In the genomic region with DNA sequence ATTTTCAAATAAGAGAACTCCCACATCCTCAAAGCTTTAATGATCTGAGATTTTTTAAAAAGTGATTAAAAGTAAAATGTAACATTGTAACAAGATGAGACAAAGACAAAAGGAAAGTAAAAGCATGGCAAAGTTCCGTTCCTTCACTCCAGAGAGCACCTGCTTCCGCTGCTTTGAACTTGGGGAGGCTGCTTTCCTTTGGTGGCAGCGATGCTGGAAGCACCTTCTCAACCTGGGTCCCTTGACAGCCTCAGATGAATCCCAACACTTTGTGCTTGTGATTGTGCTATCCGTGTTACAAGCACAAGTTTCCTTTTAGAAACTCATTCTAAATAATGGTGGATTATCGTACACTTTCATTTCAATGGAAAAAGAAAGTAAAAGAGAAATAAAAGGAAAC, we compare ENCODE assay signal across 2 cellular contexts.
TF ChIP-seq lines count a peak whose summit lies in the region.

No MANE protein-coding gene starts in this region.

TF ChIP-seq in SK-N-SH, 30 proteins besides CTCF, POLR2A, EP300 and RAD21 (continued from another document):
- TF ChIP-seq, protein P1, sequence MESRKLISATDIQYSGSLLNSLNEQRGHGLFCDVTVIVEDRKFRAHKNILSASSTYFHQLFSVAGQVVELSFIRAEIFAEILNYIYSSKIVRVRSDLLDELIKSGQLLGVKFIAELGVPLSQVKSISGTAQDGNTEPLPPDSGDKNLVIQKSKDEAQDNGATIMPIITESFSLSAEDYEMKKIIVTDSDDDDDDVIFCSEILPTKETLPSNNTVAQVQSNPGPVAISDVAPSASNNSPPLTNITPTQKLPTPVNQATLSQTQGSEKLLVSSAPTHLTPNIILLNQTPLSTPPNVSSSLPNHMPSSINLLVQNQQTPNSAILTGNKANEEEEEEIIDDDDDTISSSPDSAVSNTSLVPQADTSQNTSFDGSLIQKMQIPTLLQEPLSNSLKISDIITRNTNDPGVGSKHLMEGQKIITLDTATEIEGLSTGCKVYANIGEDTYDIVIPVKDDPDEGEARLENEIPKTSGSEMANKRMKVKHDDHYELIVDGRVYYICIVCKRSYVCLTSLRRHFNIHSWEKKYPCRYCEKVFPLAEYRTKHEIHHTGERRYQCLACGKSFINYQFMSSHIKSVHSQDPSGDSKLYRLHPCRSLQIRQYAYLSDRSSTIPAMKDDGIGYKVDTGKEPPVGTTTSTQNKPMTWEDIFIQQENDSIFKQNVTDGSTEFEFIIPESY (IDR thresholded peaks at IDR 0.05; ENCODE audit: borderline replicate concordance, low read depth): no peak
- TF ChIP-seq RCOR1 (IDR thresholded peaks at IDR 0.05; ENCODE audit: low read length) (no peak), TCF12 (IDR thresholded peaks at IDR 0.05) (no peak), FOSL2 (IDR thresholded peaks at IDR 0.05; ENCODE audit: borderline replicate concordance, low read depth) (no peak), TAF1 (IDR thresholded peaks at IDR 0.05; ENCODE audit: borderline replicate concordance, low read depth, low read length) (no peak), POLR2AphosphoS5 (IDR thresholded peaks at IDR 0.05; ENCODE audit: low read depth, low read length) (no peak), REST (IDR thresholded peaks at IDR 0.05; ENCODE audit: low read depth, low read length) (no peak), FOXJ3 (CRISPR knock-in tag; IDR thresholded peaks at IDR 0.05) (no peak), JUND (IDR thresholded peaks at IDR 0.05) (no peak), MXI1 (IDR thresholded peaks at IDR 0.05; ENCODE audit: low read depth, low read length) (no peak), ELF1 (IDR thresholded peaks at IDR 0.05) (no peak), NFIC (IDR thresholded peaks at IDR 0.05; ENCODE audit: borderline replicate concordance) (no peak), EZH2phosphoT487 (IDR thresholded peaks at IDR 0.05; ENCODE audit: borderline replicate concordance, low read depth) (no peak), RXRA (IDR thresholded peaks at IDR 0.05; ENCODE audit: borderline replicate concordance, low read depth) (no peak), GABPA (IDR thresholded peaks at IDR 0.05; ENCODE audit: low read depth) (no peak)
- TF ChIP-seq, protein P2, sequence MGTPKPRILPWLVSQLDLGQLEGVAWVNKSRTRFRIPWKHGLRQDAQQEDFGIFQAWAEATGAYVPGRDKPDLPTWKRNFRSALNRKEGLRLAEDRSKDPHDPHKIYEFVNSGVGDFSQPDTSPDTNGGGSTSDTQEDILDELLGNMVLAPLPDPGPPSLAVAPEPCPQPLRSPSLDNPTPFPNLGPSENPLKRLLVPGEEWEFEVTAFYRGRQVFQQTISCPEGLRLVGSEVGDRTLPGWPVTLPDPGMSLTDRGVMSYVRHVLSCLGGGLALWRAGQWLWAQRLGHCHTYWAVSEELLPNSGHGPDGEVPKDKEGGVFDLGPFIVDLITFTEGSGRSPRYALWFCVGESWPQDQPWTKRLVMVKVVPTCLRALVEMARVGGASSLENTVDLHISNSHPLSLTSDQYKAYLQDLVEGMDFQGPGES (IDR thresholded peaks at IDR 0.05; ENCODE audit: low read depth, low read length): no peak

TF ChIP-seq in SK-N-SH treated with all-trans-retinoic acid at 6 μM for 48 hours, 23 proteins besides CTCF, POLR2A, EP300 and RAD21 (continued from another document):
- TF ChIP-seq PPARA (CRISPR knock-in tag; IDR thresholded peaks at IDR 0.05; ENCODE audit: borderline replicate concordance): no peak
- TF ChIP-seq PATZ1 (CRISPR knock-in tag; IDR thresholded peaks at IDR 0.05; ENCODE audit: borderline replicate concordance): no peak
- no peak for TF ChIP-seq CSRNP3 (CRISPR knock-in tag; IDR thresholded peaks at IDR 0.05)
- TF ChIP-seq TSHZ2 (CRISPR knock-in tag; IDR thresholded peaks at IDR 0.05): no peak
- no peak for TF ChIP-seq ZFP3 (CRISPR knock-in tag; IDR thresholded peaks at IDR 0.05)
- TF ChIP-seq TOX (CRISPR knock-in tag; IDR thresholded peaks at IDR 0.05; ENCODE audit: borderline replicate concordance): no peak
- no peak for TF ChIP-seq TCF4 (CRISPR knock-in tag; IDR thresholded peaks at IDR 0.05; ENCODE audit: borderline replicate concordance)
- TF ChIP-seq BACH2 (CRISPR knock-in tag; IDR thresholded peaks at IDR 0.05; ENCODE audit: borderline replicate concordance): no peak
- no peak for TF ChIP-seq ESRRG (CRISPR knock-in tag; IDR thresholded peaks at IDR 0.05)
- TF ChIP-seq RARB (CRISPR knock-in tag; IDR thresholded peaks at IDR 0.05): no peak
- no peak for TF ChIP-seq CSDC2 (CRISPR knock-in tag; IDR thresholded peaks at IDR 0.05)
- TF ChIP-seq ISL1 (CRISPR knock-in tag; IDR thresholded peaks at IDR 0.05): no peak
